ENCODE assay signal across 9 cellular contexts in genomic region chr14:63435838-63436237, GRCh38.
DNase-seq lines count a peak whose midpoint lies in the region; ATAC-seq and TF ChIP-seq lines count a peak whose summit lies in the region.
"Had no signal": no experiment of that assay in that cellular context is flagged by ENCODE, and none has a peak within 500 bp of the region (broad histone marks: within the 10 kb centered on the region; RNA-seq: fewer than 3 reads in every experiment).

No MANE protein-coding gene starts in this region.

- H3K36me3 ChIP-seq in WERI-Rb-1: no peaks in the 10 kb centered on the region
- no peaks in the 10 kb centered on the region for H3K36me3 ChIP-seq in rectal smooth muscle tissue (ENCODE audit: control insufficient read depth, insufficient read depth, low read length)
- H3K36me3 ChIP-seq: spleen had no signal

- no peak for DNase-seq in CD4-positive, alpha-beta T cell
- DNase-seq in WERI-Rb-1 (peak; percentile 66), left ventricle myocardium superior (peak; percentile 64), amniotic stem cell (lab: John Stamatoyannopoulos, UW) (no peak), DMS53 (lab: John Stamatoyannopoulos, UW) (no peak), COR-L47 (lab: John Stamatoyannopoulos, UW) (no peak)
- DNase-seq: spleen had no signal

- H3K9me3 ChIP-seq in CD4-positive, alpha-beta T cell (ENCODE audit: control insufficient read depth, low read length): no peaks in the 10 kb centered on the region
- no peaks in the 10 kb centered on the region for H3K9me3 ChIP-seq in WERI-Rb-1 (ENCODE audit: severe bottlenecking)
- H3K9me3 ChIP-seq: spleen had no signal

- ATAC-seq in CD4-positive, alpha-beta T cell (ENCODE audit: poor library complexity): no peak
- ATAC-seq in left ventricle myocardium superior: peak; percentile 91
- ATAC-seq in HG03196 (IDR thresholded peaks at IDR 0.05; ENCODE audit: unreplicated experiment): no peak

- H3K4me1 Mint-ChIP-seq in CD4-positive, alpha-beta T cell (ENCODE audit: low read depth): peaks cover 78% of the 10 kb centered on the region

- intact Hi-C loops in CD4-positive, alpha-beta T cell (cut with DNase I, micrococcal nuclease): no loop called here
- intact Hi-C loops in left ventricle myocardium superior (cut with micrococcal nuclease): no loop called here

- peak overlapping the region; percentile 13 for H3K27ac Mint-ChIP-seq in CD4-positive, alpha-beta T cell

- CTCF ChIA-PET in CD4-positive, alpha-beta T cell (lab: Charles Lee): no interaction called here

- H3K4me3 ChIP-seq in WERI-Rb-1 (ENCODE audit: low read depth, low read length) (peak overlapping the region; percentile 12; the same call in 1 of the 2 replicates), rectal smooth muscle tissue (ENCODE audit: low read length) (no peak overlapping the region)
- H3K4me3 ChIP-seq: spleen had no signal

- no peaks in the 10 kb centered on the region for H3K27me3 ChIP-seq in CD4-positive, alpha-beta T cell (ENCODE audit: control insufficient read depth, insufficient read depth, low read length)
- H3K27me3 ChIP-seq in WERI-Rb-1 (ENCODE audit: insufficient read depth, low read depth, severe bottlenecking) (no peaks in the 10 kb centered on the region), rectal smooth muscle tissue (ENCODE audit: control insufficient read depth, insufficient read depth, low read length) (no peaks in the 10 kb centered on the region)
- H3K27me3 ChIP-seq: spleen had no signal

- peaks cover 5% of the 10 kb centered on the region for H3K36me3 Mint-ChIP-seq in CD4-positive, alpha-beta T cell (ENCODE audit: low read depth)

- POLR2A ChIA-PET in CD4-positive, alpha-beta T cell (lab: Charles Lee): no interaction called here

- H3K27me3 Mint-ChIP-seq in CD4-positive, alpha-beta T cell: no peaks in the 10 kb centered on the region

- no peak for TF ChIP-seq CTCF in CD4-positive, alpha-beta T cell (IDR thresholded peaks at IDR 0.05)
- TF ChIP-seq CTCF in WERI-Rb-1 (IDR thresholded peaks at IDR 0.05; ENCODE audit: low read depth, low read length): no peak

- no peak overlapping the region for H3K27ac ChIP-seq in CD4-positive, alpha-beta T cell (ENCODE audit: low read depth, low read length)
- H3K27ac ChIP-seq in WERI-Rb-1 (peak overlapping the region; percentile 31), rectal smooth muscle tissue (ENCODE audit: low read depth, low read length) (peak overlapping the region; percentile 65)

- peaks cover 37% of the 10 kb centered on the region for H3K4me1 ChIP-seq in rectal smooth muscle tissue (ENCODE audit: control insufficient read depth, insufficient read depth, low read length)

- no peaks in the 10 kb centered on the region for H3K9me3 Mint-ChIP-seq in CD4-positive, alpha-beta T cell

- no peak overlapping the region for H3K9ac ChIP-seq in rectal smooth muscle tissue (ENCODE audit: low read length)

- peak overlapping the region; percentile 0 for H3K4me3 Mint-ChIP-seq in CD4-positive, alpha-beta T cell

Comparison
In these comparisons a context has a peak if more than half of its experiments do, and no peak if none do; other contexts are left out.
1. DNase-seq: peak in WERI-Rb-1 (single experiment) and left ventricle myocardium superior (single experiment); none in CD4-positive, alpha-beta T cell (0 of 10), amniotic stem cell (single experiment), DMS53 (single experiment) and COR-L47 (single experiment).